ENCODE assay signal across 34 cellular contexts in genomic region chr10:69919250-69919649, GRCh38.
"Had no signal": no experiment of that assay in that cellular context is flagged by ENCODE, and none has a peak within 500 bp of the region (broad histone marks: within the 10 kb centered on the region; RNA-seq: fewer than 3 reads in every experiment).

No MANE protein-coding gene starts in this region.

- H3K4me3 ChIP-seq: MG63 had no signal

- H3K36me3 ChIP-seq: MG63 had no signal

- H3K9me3 ChIP-seq: MG63 had no signal

- H3K27me3 ChIP-seq: MG63 had no signal

- DNase-seq: Karpas-422, Kasumi-1, MG63, MM.1S, MV-4-11, NCI-H1048, NCI-H1092, NCI-H1092 treated with DMSO at 0.1 percent for 48 hours, NCI-H1105, NCI-H1105 treated with DMSO at 0.1 percent for 48 hours, NCI-H1417, NCI-H1417 treated with DMSO at 0.1 percent for 48 hours, NCI-H1436, NCI-H1436 treated with DMSO at 0.1 percent for 48 hours, NCI-H146, NCI-H1694, NCI-H1694 treated with DMSO at 0.1 percent for 48 hours, NCI-H187, NCI-H187 treated with DMSO at 0.1 percent for 48 hours, NCI-H1930, NCI-H2029, NCI-H2029 treated with DMSO at 0.1 percent for 48 hours, NCI-H2081, NCI-H2081 treated with DMSO at 0.1 percent for 48 hours, NCI-H2107, NCI-H2171, NCI-H2171 treated with DMSO at 0.1 percent for 48 hours, NCI-H2227 treated with DMSO at 0.1 percent for 48 hours, NCI-H226, NCI-H345, NCI-H446, NCI-H446 treated with DMSO at 0.1 percent for 48 hours, NCI-H510A, NCI-H510A treated with DMSO at 0.1 percent for 48 hours had no signal
